Comparison of ENCODE assay signal across 1 cellular context in the genomic region with DNA sequence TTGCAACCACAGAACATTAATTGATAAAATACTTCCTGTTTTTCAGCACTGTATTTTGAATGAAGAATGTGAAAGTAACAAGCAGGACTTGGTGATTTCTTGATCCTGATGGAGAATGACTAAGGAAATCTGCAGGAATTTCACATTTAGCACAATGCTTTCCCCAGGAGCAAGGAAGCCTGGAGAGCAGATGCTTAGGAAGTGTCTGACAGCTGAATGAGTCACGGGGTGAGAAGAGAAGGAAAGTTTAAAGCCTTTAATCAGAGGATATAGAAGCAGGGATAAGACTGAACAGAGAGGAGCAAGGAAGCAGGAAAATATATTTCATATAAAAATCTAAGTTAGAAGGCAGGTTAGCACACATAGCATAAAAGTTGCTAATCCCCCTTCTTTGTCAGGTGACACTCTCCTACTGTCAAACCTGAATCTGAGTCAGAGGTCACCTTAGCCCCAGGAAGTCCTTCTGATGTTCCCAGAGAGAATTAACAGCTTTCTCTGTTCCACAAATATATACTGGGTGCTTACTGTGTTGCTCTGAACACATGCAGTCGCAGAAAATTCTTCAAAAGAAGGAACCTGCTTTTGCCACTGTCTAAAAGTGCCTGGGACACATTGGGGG.
TF ChIP-seq lines count a peak whose summit lies in the region.

No MANE protein-coding gene starts in this region.

TF ChIP-seq in WTC11, 78 proteins besides CTCF, POLR2A, EP300 and RAD21 (continued from another document):
- TF ChIP-seq, protein P1, sequence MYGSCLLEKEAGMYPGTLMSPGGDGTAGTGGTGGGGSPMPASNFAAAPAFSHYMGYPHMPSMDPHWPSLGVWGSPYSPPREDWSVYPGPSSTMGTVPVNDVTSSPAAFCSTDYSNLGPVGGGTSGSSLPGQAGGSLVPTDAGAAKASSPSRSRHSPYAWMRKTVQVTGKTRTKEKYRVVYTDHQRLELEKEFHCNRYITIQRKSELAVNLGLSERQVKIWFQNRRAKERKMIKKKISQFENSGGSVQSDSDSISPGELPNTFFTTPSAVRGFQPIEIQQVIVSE (CRISPR knock-in tag; IDR thresholded peaks at IDR 0.05; ENCODE audit: borderline replicate concordance) = no peak
- TF ChIP-seq TP53 (CRISPR knock-in tag; IDR thresholded peaks at IDR 0.05) (no peak), FOXK1 (CRISPR knock-in tag; IDR thresholded peaks at IDR 0.05) (no peak), MYBL2 (CRISPR knock-in tag; IDR thresholded peaks at IDR 0.05) (no peak)
TF ChIP-seq in WTC11: peak in this region for 0.
